Comparison of ENCODE assay signal across 26 cellular contexts in the genomic region with DNA sequence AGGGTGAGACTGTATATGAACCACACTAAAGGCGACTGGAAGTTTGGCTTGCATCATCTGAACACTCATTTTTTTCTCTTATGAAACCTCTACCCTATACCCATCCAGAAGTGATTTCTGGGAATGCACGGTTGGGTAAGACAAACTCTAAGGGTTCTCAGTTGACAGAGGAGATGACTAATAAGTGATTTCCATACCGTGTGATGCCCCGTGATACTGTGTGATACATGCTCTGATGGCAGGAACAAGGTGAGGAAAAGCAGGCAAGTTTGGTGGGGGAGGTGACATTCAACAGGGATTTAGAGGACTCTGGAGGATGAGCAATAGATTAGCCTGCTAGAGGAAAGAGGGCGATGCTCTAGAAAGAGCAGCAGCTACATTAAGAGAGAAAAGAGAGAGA.
DNase-seq lines count a peak whose midpoint lies in the region; ATAC-seq, FAIRE-seq and TF ChIP-seq lines count a peak whose summit lies in the region.
"Had no signal": no experiment of that assay in that cellular context is flagged by ENCODE, and none has a peak within 500 bp of the region (broad histone marks: within the 10 kb centered on the region; RNA-seq: fewer than 3 reads in every experiment).

No MANE protein-coding gene starts in this region.

- 20 to 21% methylated on average over 5 of the region's 5 CpGs for WGBS in GM23248 (ENCODE audit: low coverage in 1 of 2, low lambda C conversion rate in 2 of 2, missing lambda C conversion rate in 2 of 2), 2 experiments
- 76% methylated on average over 5 of the region's 5 CpGs for WGBS in esophagus muscularis mucosa

- H3K9me3 ChIP-seq in GM23248 (ENCODE audit: low read depth) = no peaks in the 10 kb centered on the region
- H3K9me3 ChIP-seq in RWPE2 (ENCODE audit: severe bottlenecking) = no peaks in the 10 kb centered on the region
- H3K9me3 ChIP-seq in esophagus muscularis mucosa = no peaks in the 10 kb centered on the region
- H3K9me3 ChIP-seq in breast epithelium = no peaks in the 10 kb centered on the region
- H3K9me3 ChIP-seq: A549, BE2C had no signal

- H3K79me2 ChIP-seq in GM23248 (ENCODE audit: insufficient read depth) = no peaks in the 10 kb centered on the region

- H3K27me3 ChIP-seq in GM23248 (replicated peaks; ENCODE audit: insufficient read depth) (no peaks in the 10 kb centered on the region), RWPE2 (ENCODE audit: insufficient read depth, poor library complexity, severe bottlenecking) (peaks cover 3% of the 10 kb centered on the region), esophagus muscularis mucosa (peaks cover 0 to 12% (median 0%) of the 10 kb centered on the region in 4 donors), breast epithelium (peaks cover 0 to 13% of the 10 kb centered on the region in 2 donors)
- H3K27me3 ChIP-seq: BE2C had no signal

- in situ Hi-C loops in GM23248 (cut with MboI) = no loop called here

- H4K20me1 ChIP-seq in GM23248 (ENCODE audit: insufficient read depth) = no peaks in the 10 kb centered on the region

- TF ChIP-seq EP300 in esophagus muscularis mucosa (IDR thresholded peaks at IDR 0.05) = no peak

- H3K36me3 ChIP-seq in GM23248 (ENCODE audit: low read depth) (no peaks in the 10 kb centered on the region), RWPE2 (ENCODE audit: low read depth) (no peaks in the 10 kb centered on the region), esophagus muscularis mucosa (no peaks in the 10 kb centered on the region), breast epithelium (no peaks in the 10 kb centered on the region)
- H3K36me3 ChIP-seq: BE2C had no signal

- intact Hi-C loops in esophagus muscularis mucosa (cut with DNase I) (no loop called here), breast epithelium (cut with DNase I; ENCODE audit: low total_unique reads) (no loop called here)

- no peaks in the 10 kb centered on the region for H3F3A ChIP-seq in GM23248 (ENCODE audit: insufficient read depth)

- TF ChIP-seq CTCF in RWPE2 (IDR thresholded peaks at IDR 0.05; ENCODE audit: poor library complexity, severe bottlenecking) (no peak), esophagus muscularis mucosa (IDR thresholded peaks at IDR 0.05) (no peak), breast epithelium (IDR thresholded peaks at IDR 0.05) (no peak)

- DNase-seq in CD1c-positive myeloid dendritic cell (ENCODE audit: extremely low spot score) (peak; percentile 1), GM23248 (peak; percentile 18), RWPE2 (ENCODE audit: low spot score) (no peak), esophagus muscularis mucosa (ENCODE audit: extremely low spot score) (peak; percentile 34), breast epithelium (ENCODE audit: low spot score in 2 of 2) (no peak), GM19239 (ENCODE audit: insufficient read length, low spot score) (no peak)
- DNase-seq: BE2C; CD4-positive, CD25-positive, alpha-beta regulatory T cell; DMS 273 treated with DMSO at 0.1 percent for 48 hours; DMS79 treated with DMSO at 0.1 percent for 48 hours; IMR-90; NCI-H1436; NCI-H187 treated with DMSO at 0.1 percent for 48 hours; NCI-H2107; NCI-H446 treated with DMSO at 0.1 percent for 48 hours; NCI-H526 treated with DMSO at 0.1 percent for 48 hours; OCI-M1; SHP77 had no signal

- no peaks in the 10 kb centered on the region; the same call in 1 of the 2 replicates for H3K9me2 ChIP-seq in GM23248 (ENCODE audit: insufficient read depth)

- H2AFZ ChIP-seq in GM23248 = no peak overlapping the region

- TF ChIP-seq POLR2A in esophagus muscularis mucosa (IDR thresholded peaks at IDR 0.05; ENCODE audit: low read depth) = no peak
- TF ChIP-seq POLR2A in breast epithelium (IDR thresholded peaks at IDR 0.05) = no peak

- no peak overlapping the region for H3K4me2 ChIP-seq in GM23248 (ENCODE audit: unreplicated experiment)
- H3K4me2 ChIP-seq: A549, KMS-11 had no signal

- H3K4me3 ChIP-seq in GM23248 = no peak overlapping the region
- H3K4me3 ChIP-seq in RWPE2 (ENCODE audit: severe bottlenecking) = no peak overlapping the region
- no peak overlapping the region for H3K4me3 ChIP-seq in esophagus muscularis mucosa
- H3K4me3 ChIP-seq in breast epithelium = no peak overlapping the region
- H3K4me3 ChIP-seq: A549, SK-N-MC had no signal

- H3K9ac ChIP-seq in GM23248 = no peak overlapping the region
- H3K9ac ChIP-seq: KMS-11 had no signal

- no peak for FAIRE-seq in GM19239 (lab: Jason Lieb, UNC)
- FAIRE-seq: A549, GM12892, GM18507, H54 had no signal

- H3K27ac ChIP-seq in GM23248 (no peak overlapping the region), RWPE2 (ENCODE audit: poor library complexity, severe bottlenecking) (no peak overlapping the region), esophagus muscularis mucosa (replicated peaks in 1 of 4) (no peak overlapping the region), breast epithelium (no peak overlapping the region)
- H3K27ac ChIP-seq: A549, KMS-11, SK-N-MC had no signal

- no peaks in the 10 kb centered on the region for H3K4me1 ChIP-seq in GM23248 (ENCODE audit: insufficient read depth)
- no peaks in the 10 kb centered on the region for H3K4me1 ChIP-seq in RWPE2 (ENCODE audit: insufficient read depth, poor library complexity, severe bottlenecking)
- no peaks in the 10 kb centered on the region for H3K4me1 ChIP-seq in esophagus muscularis mucosa
- H3K4me1 ChIP-seq in breast epithelium = no peaks in the 10 kb centered on the region
- H3K4me1 ChIP-seq: A549, BE2C had no signal

- ATAC-seq in RWPE2 (ENCODE audit: low read depth) (peak; percentile 50), HG03521 (IDR thresholded peaks at IDR 0.05; ENCODE audit: unreplicated experiment) (no peak), HG02840 (IDR thresholded peaks at IDR 0.05; ENCODE audit: low FRiP score, unreplicated experiment) (no peak)

Comparison
In these comparisons a context has a peak if more than half of its experiments do, and no peak if none do; other contexts are left out.
1. DNase-seq: peak in CD1c-positive myeloid dendritic cell (single experiment), GM23248 (single experiment) and esophagus muscularis mucosa (single experiment); none in RWPE2 (single experiment), breast epithelium (0 of 2) and GM19239 (single experiment).